Comparison of ENCODE assay signal across 27 cellular contexts in the genomic region with DNA sequence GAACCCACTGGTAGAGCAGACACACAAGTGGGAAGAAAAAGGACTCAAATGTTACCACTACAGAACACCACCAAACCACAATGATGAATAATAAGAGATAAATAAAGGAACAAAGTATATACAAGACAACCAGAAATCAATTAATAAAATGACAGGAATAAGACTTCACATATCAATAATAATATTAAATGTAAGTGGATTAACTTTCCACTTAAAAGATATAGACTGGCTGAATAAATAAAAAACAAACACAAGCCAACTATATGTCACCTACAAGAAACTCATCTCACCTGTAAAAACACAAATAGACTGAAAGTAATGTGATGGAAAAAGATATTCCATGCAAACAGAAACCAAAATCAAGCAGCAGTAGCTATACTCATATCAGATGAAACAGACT.
"Had no signal": no experiment of that assay in that cellular context is flagged by ENCODE, and none has a peak within 500 bp of the region (broad histone marks: within the 10 kb centered on the region; RNA-seq: fewer than 3 reads in every experiment).

No MANE protein-coding gene starts in this region.

- H3K27me3 ChIP-seq: testis, thyroid gland, tibial nerve, transverse colon, upper lobe of left lung, vagina had no signal

- H3K4me3 ChIP-seq: stomach, suprapubic skin, testis, thoracic aorta, thyroid gland, tibial artery, tibial nerve, transverse colon, upper lobe of left lung, upper lobe of right lung, uterus, vagina had no signal

- DNase-seq: stimulated activated CD4-positive, alpha-beta T cell treated with anti-CD3 and anti-CD28 coated beads, Interleukin-2, amount 100 ng/mL, for 48 hours; stimulated activated CD4-positive, alpha-beta T cell treated with anti-CD3 and anti-CD28 coated beads, Interleukin-4, amount 100 ng/mL, for 1 hour; stimulated activated CD4-positive, alpha-beta T cell treated with anti-CD3 and anti-CD28 coated beads, Interleukin-4, amount 100 ng/mL, for 24 hours; stimulated activated CD4-positive, alpha-beta T cell treated with anti-CD3 and anti-CD28 coated beads, Interleukin-4, amount 100 ng/mL, for 4 hours; stimulated activated CD8-positive, alpha-beta memory T cell treated with anti-CD3 and anti-CD28 coated beads, Interleukin-4, amount 100 ng/mL, for 48 hours; stimulated activated naive B cell treated with anti-CD40 and anti-IgM and Interleukin-4, amounts not matched to agents 10 μg/mL and 1 μg/mL and 100 μg/mL, for 72 hours; stimulated activated naive CD4-positive, alpha-beta T cell; stimulated activated naive CD4-positive, alpha-beta T cell treated with Interleukin-2 at 50 U/mL for 16 hours; stimulated activated naive CD8-positive, alpha-beta T cell treated with anti-CD3 and anti-CD28 coated beads, Interleukin-15, amount 100 ng/mL, for 72 hours; stimulated activated naive CD8-positive, alpha-beta T cell treated with anti-CD3 and anti-CD28 coated beads, Interleukin-15, Interleukin-2, amounts not matched to agents 100 U/mL and 50 U/mL, for 24 hours; stomach; substantia nigra; testis; thyroid gland; tibial artery; transverse colon; trophoblast cell; upper lobe of left lung; upper lobe of right lung; uterus had no signal

- H3K9me3 ChIP-seq: testis, thyroid gland, vagina had no signal

- H3K36me3 ChIP-seq: stomach, suprapubic skin, thoracic aorta, thyroid gland, tibial artery, tibial nerve, transverse colon, upper lobe of left lung, upper lobe of right lung, uterus, vagina had no signal

- ATAC-seq: stimulated activated effector memory CD8-positive, alpha-beta T cell treated with anti-CD3 and anti-CD28 coated beads, Interleukin-12 subunit alpha, Interleukin-12 subunit beta, amount 100 ng/mL, for 72 hours; stimulated activated memory B cell treated with anti-CD40 and anti-IgM and Interleukin-4, amounts not matched to agents 10 μg/mL and 1 μg/mL and 100 μg/mL, for 72 hours; stimulated activated naive B cell treated with anti-CD40 and anti-IgM and Interleukin-4, amounts not matched to agents 10 μg/mL and 1 μg/mL and 100 μg/mL, for 72 hours; stimulated activated naive CD8-positive, alpha-beta T cell treated with anti-CD3 and anti-CD28 coated beads, Interleukin-15, amount 100 ng/mL, for 72 hours; stimulated activated naive CD8-positive, alpha-beta T cell treated with anti-CD3 and anti-CD28 coated beads, Interleukin-15, Interleukin-2, amounts not matched to agents 100 U/mL and 50 U/mL, for 24 hours; upper lobe of right lung had no signal

- H3K27ac ChIP-seq: stomach, suprapubic skin, testis, thoracic aorta, thyroid gland, tibial artery, tibial nerve, transverse colon, upper lobe of left lung, upper lobe of right lung, uterus, vagina had no signal

- FAIRE-seq: urothelium cell line had no signal

- H3K4me1 ChIP-seq: stomach, suprapubic skin, testis, tibial artery, tibial nerve, transverse colon, upper lobe of left lung, upper lobe of right lung, uterus, vagina had no signal
